14 cellular contexts compared by ENCODE assay signal in genomic region chr12:83954939-83955601, GRCh38.
DNase-seq lines count a peak whose midpoint lies in the region; ATAC-seq, FAIRE-seq and TF ChIP-seq lines count a peak whose summit lies in the region.
"Had no signal": no experiment of that assay in that cellular context is flagged by ENCODE, and none has a peak within 500 bp of the region (broad histone marks: within the 10 kb centered on the region; RNA-seq: fewer than 3 reads in every experiment).

No MANE protein-coding gene starts in this region.

- TF ChIP-seq RAD21 in GM12878 (IDR thresholded peaks at IDR 0.05; ENCODE audit: insufficient read depth, low read depth, low read length), result no peak

- SMC1A ChIA-PET in GM12878 (lab: Charles Lee; ENCODE audit: uncharacterized antibody, unreplicated experiment), result interaction anchor here (0.6 to 1.1 kb wide), 3 partner anchors 8 to 19 kb away, joined by 3 to 5 read pairs (median 3); no protein-coding TSS in a partner anchor

- H4K5ac ChIP-seq in mesendoderm (ENCODE audit: low read length), result peak overlapping the region; percentile 57

- no peak overlapping the region for H2AK5ac ChIP-seq in mesendoderm (ENCODE audit: low read length)

- RAD21 ChIA-PET in GM12878 (lab: Charles Lee; ENCODE audit: unreplicated experiment), result interaction anchor here (1.0 to 2.6 kb wide), 4 partner anchors 8 to 129 kb away, joined by 3 to 12 read pairs (median 4); no protein-coding TSS in a partner anchor

- CTCF ChIA-PET in GM12878 (lab: Yijun Ruan, JAX), result interaction anchor here (1.0 to 4.0 kb wide), 8 partner anchors 14 to 132 kb away, joined by 3 to 25 read pairs (median 3); no protein-coding TSS in a partner anchor

- no peaks in the 10 kb centered on the region for H3K9me3 ChIP-seq in GM12878 (replicated peaks; ENCODE audit: control insufficient read depth, insufficient read depth, low read length)
- H3K9me3 ChIP-seq: tibial artery had no signal

- FAIRE-seq in GM12878 (lab: Jason Lieb, UNC), result no peak
- FAIRE-seq: frontal cortex had no signal

- no peak overlapping the region for H2AFZ ChIP-seq in GM12878 (ENCODE audit: control insufficient read depth, low read depth, low read length)

- H3K4me1 ChIP-seq in GM12878 (ENCODE audit: control insufficient read depth, insufficient read depth, low read length) (no peaks in the 10 kb centered on the region), mesendoderm (ENCODE audit: control insufficient read depth, low read depth, low read length) (peaks cover 4% of the 10 kb centered on the region)
- H3K4me1 ChIP-seq: tibial artery had no signal

- peak; percentile 16 for TF ChIP-seq CTCF in GM12864 (IDR thresholded peaks at IDR 0.05; ENCODE audit: low read depth, low read length, missing control alignments)
- peak in 2 of 3 experiments; percentile 19 to 31; a peak in 2 of 6 replicates for TF ChIP-seq CTCF in GM12878 (IDR thresholded peaks at IDR 0.05 in 2 of 3, conservative IDR thresholded peaks at IDR 0.05 in 1 of 3; ENCODE audit: control insufficient read depth in 2 of 3, extremely low read depth in 1 of 3, insufficient read depth in 1 of 3, low read depth in 3 of 3, low read length in 3 of 3)
- no peak for TF ChIP-seq CTCF in coronary artery (IDR thresholded peaks at IDR 0.05)

- peak overlapping the region; percentile 40 for H3K56ac ChIP-seq in mesendoderm (ENCODE audit: low read length)

- H3K18ac ChIP-seq in mesendoderm (ENCODE audit: low read length), result no peak overlapping the region

- no peak overlapping the region for H2BK120ac ChIP-seq in mesendoderm (ENCODE audit: low read depth, low read length)

- no TSS peak for BruUV-seq in GM12878 (replicated peaks; lab: Mats Ljungman, UMichigan)

- TF ChIP-seq POLR2A in GM12878 (IDR thresholded peaks at IDR 0.05; ENCODE audit: low read depth, low read length), result no peak

- DNase-seq in GM12864 (ENCODE audit: low read depth) (no peak), LoVo (ENCODE audit: low spot score) (peak; percentile 23), GM12878 (ENCODE audit: low read depth, low spot score) (no peak), mesendoderm (peak; percentile 85), coronary artery (ENCODE audit: low spot score) (no peak), NCI-H187 (lab: John Stamatoyannopoulos, UW) (no peak)
- DNase-seq in activated T-cell treated with anti-CD3 and anti-CD28 coated beads, Interleukin-2, amount 50 U/mL, for 1 hour, result no peak
- DNase-seq: COR-L47, NCI-H1048, SHP77, tibial artery had no signal

- H2BK15ac ChIP-seq in mesendoderm (replicated peaks; ENCODE audit: low read depth), result no peak overlapping the region

- H3K4ac ChIP-seq in mesendoderm (ENCODE audit: low read depth, low read length), result no peak overlapping the region

- no peaks in the 10 kb centered on the region for H3K79me2 ChIP-seq in GM12878 (ENCODE audit: control insufficient read depth, insufficient read depth, low read length)
- no peaks in the 10 kb centered on the region for H3K79me2 ChIP-seq in mesendoderm (ENCODE audit: control insufficient read depth, insufficient read depth, low read length)

- H3K27ac ChIP-seq in GM12878 (ENCODE audit: control insufficient read depth, insufficient read depth), result no peak overlapping the region
- H3K27ac ChIP-seq in mesendoderm (ENCODE audit: low read depth, low read length), result peak overlapping the region; percentile 51
- H3K27ac ChIP-seq in coronary artery, result no peak overlapping the region
- H3K27ac ChIP-seq: tibial artery had no signal

- H3K23ac ChIP-seq in mesendoderm (ENCODE audit: low read length), result no peak overlapping the region

- H4K8ac ChIP-seq in mesendoderm (ENCODE audit: low read depth, low read length), result no peak overlapping the region

- 15% methylated on average over 3 of the region's 3 CpGs for WGBS in GM12878 (ENCODE audit: insufficient coverage, insufficient replicate concordance, low lambda C conversion rate, missing lambda C conversion rate)
- WGBS in mesendoderm (ENCODE audit: extremely low coverage, insufficient coverage, low lambda C conversion rate), result no CpG with 5 or more reads among the region's 3 CpGs

- H3K4me3 ChIP-seq in GM12864 (ENCODE audit: low read depth, low read length), result no peak overlapping the region
- no peak overlapping the region for H3K4me3 ChIP-seq in GM12878
- H3K4me3 ChIP-seq in mesendoderm (ENCODE audit: low read length), result no peak overlapping the region
- H3K4me3 ChIP-seq in coronary artery, result no peak overlapping the region
- H3K4me3 ChIP-seq: lung, tibial artery had no signal

- H3K36me3 ChIP-seq in GM12878 (ENCODE audit: control insufficient read depth in 2 of 2, insufficient read depth in 2 of 2, low read length in 1 of 2) (no peaks in the 10 kb centered on the region), mesendoderm (ENCODE audit: control insufficient read depth, insufficient read depth, low read length) (no peaks in the 10 kb centered on the region)
- H3K36me3 ChIP-seq: tibial artery had no signal

- H3K27me3 ChIP-seq in GM12878 (replicated peaks in 1 of 2; ENCODE audit: control insufficient read depth in 2 of 2, insufficient read depth in 2 of 2, low read length in 1 of 2) (no peaks in the 10 kb centered on the region), mesendoderm (ENCODE audit: insufficient read depth, low read length, poor library complexity) (no peaks in the 10 kb centered on the region)
- H3K27me3 ChIP-seq: tibial artery had no signal

- intact Hi-C loops in GM12878 (cut with micrococcal nuclease; ENCODE audit: unreplicated experiment), result loop anchor here (10.0 kb wide), 1 partner anchor 1270 kb away; the partner anchor contains the start of gene TMTC2

- POLR2A ChIA-PET in GM12878 (lab: Charles Lee), result no interaction called here

- H4K20me1 ChIP-seq in GM12878 (ENCODE audit: control insufficient read depth, insufficient read depth), result no peaks in the 10 kb centered on the region

- no peak overlapping the region for H3K4me2 ChIP-seq in GM12878 (ENCODE audit: control insufficient read depth, insufficient read depth)
- H3K4me2 ChIP-seq in mesendoderm (ENCODE audit: low read length), result no peak overlapping the region

- H3K9ac ChIP-seq in GM12878 (ENCODE audit: control insufficient read depth, insufficient read depth, low read length) (no peak overlapping the region), mesendoderm (ENCODE audit: low read length) (no peak overlapping the region)

- H3K79me1 ChIP-seq in mesendoderm (ENCODE audit: low read length), result no peaks in the 10 kb centered on the region

- TF ChIP-seq EP300 in GM12878 (IDR thresholded peaks at IDR 0.05; ENCODE audit: borderline replicate concordance in 1 of 2, control insufficient read depth in 1 of 2, low read depth in 2 of 2, low read length in 2 of 2), result no peak

- H2BK5ac ChIP-seq in mesendoderm (ENCODE audit: low read length), result peak overlapping the region; percentile 76

- in situ Hi-C loops in GM12878 (cut with MboI), result no loop called here

- ATAC-seq in GM12878 (peak; percentile 59), HG03025 (IDR thresholded peaks at IDR 0.05; ENCODE audit: low FRiP score, unreplicated experiment) (no peak)

TF ChIP-seq in GM12878, 131 proteins besides CTCF, POLR2A, EP300 and RAD21:
- TF ChIP-seq BCLAF1 (IDR thresholded peaks at IDR 0.05) (no peak), SMC3 (IDR thresholded peaks at IDR 0.05; ENCODE audit: borderline replicate concordance, low read length) (peak; percentile 15; the same call in 1 of the 2 replicates)
TF ChIP-seq in GM12878: peak in this region for 1.

Comparison
In these comparisons a context has a peak if more than half of its experiments do, and no peak if none do; other contexts are left out.
1. DNase-seq: peak in LoVo (single experiment) and mesendoderm (single experiment); none in GM12864 (single experiment), GM12878 (single experiment), coronary artery (single experiment), activated T-cell treated with anti-CD3 and anti-CD28 coated beads, Interleukin-2, amount 50 U/mL, for 1 hour (single experiment) and NCI-H187 (0 of 2).